ENCODE assay signal across 19 cellular contexts in genomic region chr1:191624044-191624443, GRCh38.
"Had no signal": no experiment of that assay in that cellular context is flagged by ENCODE, and none has a peak within 500 bp of the region (broad histone marks: within the 10 kb centered on the region; RNA-seq: fewer than 3 reads in every experiment).

No MANE protein-coding gene starts in this region.

- H3K36me3 Mint-ChIP-seq: immature natural killer cell, mesothelial cell of epicardium, naive B cell had no signal

- ATAC-seq: foreskin keratinocyte, gastroesophageal sphincter, heart left ventricle, left lung, left ventricle myocardium superior, lower lobe of right lung, mucosa of descending colon had no signal

- H3K27me3 Mint-ChIP-seq: naive B cell had no signal

- H3K4me1 Mint-ChIP-seq: immature natural killer cell, mesothelial cell of epicardium, naive B cell had no signal

- H3K27ac Mint-ChIP-seq: immature natural killer cell, mesothelial cell of epicardium, naive B cell had no signal

- DNase-seq: dermis blood vessel endothelial cell; dorsolateral prefrontal cortex; effector CD4-positive, alpha-beta T cell; effector memory CD4-positive, alpha-beta T cell; foreskin keratinocyte; heart left ventricle; hypothalamus; immature natural killer cell; islet precursor cell; kidney; kidney glomerular epithelial cell; left lung; left ventricle myocardium superior; lower lobe of right lung; mesenchymal stem cell; mucosa of descending colon; naive B cell had no signal

- H3K4me3 Mint-ChIP-seq: immature natural killer cell, mesothelial cell of epicardium, naive B cell had no signal
